Comparison of ENCODE assay signal across 7 cellular contexts in genomic region chr5:1167728-1168709, GRCh38. TPM values are rescaled to one million over a fixed set of nuclear protein-coding genes. Genes with fewer than 3 reads are reported as not detected.
DNase-seq lines count a peak whose midpoint lies in the region; ATAC-seq and TF ChIP-seq lines count a peak whose summit lies in the region.

No MANE protein-coding gene starts in this region.

- ATAC-seq in GM18498 (IDR thresholded peaks at IDR 0.05; ENCODE audit: unreplicated experiment), result peak; percentile 63
- ATAC-seq in HG03064 (IDR thresholded peaks at IDR 0.05; ENCODE audit: low read depth, unreplicated experiment), result peak; percentile 63

- H3K27ac Mint-ChIP-seq in chondrocyte (ENCODE audit: unreplicated experiment), result no peak overlapping the region

- DNase-seq in NCI-H2196 treated with DMSO at 0.1 percent for 48 hours (lab: John Stamatoyannopoulos, UW; ENCODE audit: unreplicated experiment), result peak; percentile 82
- DNase-seq in activated CD4-positive, CD25-positive, alpha-beta regulatory T cell treated with anti-CD3 and anti-CD28 coated beads, Interleukin-2, amount 50 U/mL, for 72 hours, result peak; percentile 54
- DNase-seq in chondrocyte (ENCODE audit: low spot score), result peak; percentile 87
- peak; percentile 90 for DNase-seq in left kidney (ENCODE audit: low read depth, low spot score)
- DNase-seq in stimulated activated CD4-positive, alpha-beta T cell treated with anti-CD3 and anti-CD28 coated beads, Interleukin-2, amount 100 ng/mL, for 24 hours, result peak; percentile 68 to 74

- no peaks in the 10 kb centered on the region for H3K9me3 Mint-ChIP-seq in chondrocyte (ENCODE audit: low read depth)

- H3K36me3 Mint-ChIP-seq in chondrocyte (ENCODE audit: low read depth), result no peaks in the 10 kb centered on the region

- H3K4me3 Mint-ChIP-seq in chondrocyte (ENCODE audit: unreplicated experiment), result peak overlapping the region; percentile 65

- H3K27me3 Mint-ChIP-seq in chondrocyte (ENCODE audit: low read depth), result peaks cover 23% of the 10 kb centered on the region

- peaks cover 4% of the 10 kb centered on the region for H3K4me1 Mint-ChIP-seq in chondrocyte (ENCODE audit: low read depth)

- peak; percentile 83 for TF ChIP-seq CTCF in chondrocyte (IDR thresholded peaks at IDR 0.05)

RNA-seq across cellular contexts. Expression of gene SLC6A19, which starts 33.4 kb away (rescaled TPM):
- not detected in 3 replicates for total RNA-seq in chondrocyte

RNA-seq across cellular contexts. Expression of gene SLC12A7, which starts 56.2 kb away (rescaled TPM):
- 2.0 to 4.9 TPM (median 3.7 TPM) in 3 replicates for total RNA-seq in chondrocyte

RNA-seq across cellular contexts. Expression of gene SLC6A18, which starts 57.2 kb away (rescaled TPM):
- not detected in 3 replicates for total RNA-seq in chondrocyte

Comparison
In these comparisons a context has a peak if more than half of its experiments do, and no peak if none do; other contexts are left out.
1. Peak in every context shown above with its lines: DNase-seq and ATAC-seq.